In the genomic region with DNA sequence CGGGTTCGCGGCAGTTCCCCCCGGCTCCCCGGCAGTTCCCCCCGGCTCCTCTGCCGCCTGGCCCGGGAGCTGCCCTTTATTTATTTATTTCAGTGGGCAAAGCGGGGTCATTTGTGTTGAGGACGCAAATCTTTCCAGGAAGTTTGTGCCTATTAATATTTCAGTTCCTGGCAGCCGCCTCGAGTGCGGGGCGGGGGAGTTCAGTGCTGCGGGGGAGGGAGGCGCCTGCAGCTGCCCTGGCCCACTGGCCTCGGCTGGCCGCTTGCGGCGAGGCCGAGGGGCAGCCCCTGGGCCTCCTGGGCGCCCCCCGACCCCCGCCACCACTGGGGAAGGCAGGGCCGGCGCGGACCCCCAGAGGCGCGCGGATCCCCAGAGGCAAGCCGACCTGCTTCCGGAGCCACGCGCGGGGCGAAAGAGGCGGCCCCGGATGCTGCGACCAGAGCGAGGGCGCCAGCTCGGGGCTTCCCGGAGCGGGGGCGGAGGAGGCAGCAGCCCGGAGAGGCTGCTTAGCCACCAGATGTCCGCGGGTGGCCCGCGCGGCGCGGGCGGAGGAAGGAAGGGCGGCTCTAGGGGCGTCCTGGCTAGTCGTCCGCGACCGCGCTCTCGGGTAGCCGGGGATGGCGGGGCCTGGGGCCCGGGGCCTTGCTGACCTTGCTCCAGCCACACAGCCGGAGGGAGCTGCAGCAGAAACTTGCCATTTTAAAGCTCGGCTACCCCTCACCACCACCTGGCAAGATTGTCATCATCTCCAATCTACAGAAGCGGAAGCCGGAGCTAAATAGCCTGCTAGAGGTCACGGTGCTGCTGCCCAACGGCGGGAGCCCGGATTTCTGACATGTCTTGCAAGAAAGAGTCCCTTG, we compare ENCODE assay signal across 8 cellular contexts. TPM values are rescaled to one million over a fixed set of nuclear protein-coding genes. Genes with fewer than 3 reads are reported as not detected.
A peak's percentile ranks its signal among the peaks of the same experiment; 100 is the strongest.
DNase-seq lines count a peak whose midpoint lies in the region; ATAC-seq, FAIRE-seq and TF ChIP-seq lines count a peak whose summit lies in the region.

No MANE protein-coding gene starts in this region.

- no peaks in the 10 kb centered on the region for H3K9me3 ChIP-seq in SJSA1 (replicated peaks)
- H3K9me3 ChIP-seq in cardiac muscle cell (ENCODE audit: low read depth) = no peaks in the 10 kb centered on the region

- H3K4me3 ChIP-seq in SJSA1 (peak overlapping the region; percentile 49), cardiac muscle cell (peak overlapping the region; percentile 61)

- H3K27ac Mint-ChIP-seq in activated naive CD8-positive, alpha-beta T cell treated with anti-CD3 and anti-CD28 coated beads, Interleukin-2, amount 50 U/mL, for 24 hours = no peak overlapping the region

- H3K27me3 ChIP-seq in SJSA1 (replicated peaks) (no peaks in the 10 kb centered on the region), cardiac muscle cell (no peaks in the 10 kb centered on the region)

- H3K27me3 Mint-ChIP-seq in activated naive CD8-positive, alpha-beta T cell treated with anti-CD3 and anti-CD28 coated beads, Interleukin-2, amount 50 U/mL, for 24 hours = no peaks in the 10 kb centered on the region

- H3K4me1 ChIP-seq in SJSA1 (replicated peaks) (peaks cover 45% of the 10 kb centered on the region), cardiac muscle cell (ENCODE audit: low read depth) (peaks cover 11% of the 10 kb centered on the region)

- H3K9me3 Mint-ChIP-seq in activated naive CD8-positive, alpha-beta T cell treated with anti-CD3 and anti-CD28 coated beads, Interleukin-2, amount 50 U/mL, for 24 hours = no peaks in the 10 kb centered on the region

- peaks cover 25% of the 10 kb centered on the region for H3K4me1 Mint-ChIP-seq in activated naive CD8-positive, alpha-beta T cell treated with anti-CD3 and anti-CD28 coated beads, Interleukin-2, amount 50 U/mL, for 24 hours

- no peak for TF ChIP-seq CTCF in cardiac muscle cell (IDR thresholded peaks at IDR 0.05; ENCODE audit: low read depth, low read length)

- FAIRE-seq in urothelium cell line (lab: Jason Lieb, UNC) = no peak

- ATAC-seq in GM19455 (IDR thresholded peaks at IDR 0.05; ENCODE audit: unreplicated experiment) (peak; percentile 71), HG03565 (IDR thresholded peaks at IDR 0.05; ENCODE audit: unreplicated experiment) (peak; percentile 72)
- peak; percentile 77 for ATAC-seq in activated naive CD8-positive, alpha-beta T cell treated with anti-CD3 and anti-CD28 coated beads, Interleukin-2, amount 50 U/mL, for 24 hours

- peak overlapping the region; percentile 83 for H3K4me3 Mint-ChIP-seq in activated naive CD8-positive, alpha-beta T cell treated with anti-CD3 and anti-CD28 coated beads, Interleukin-2, amount 50 U/mL, for 24 hours

- peak; percentile 67 for DNase-seq in DMS 273 treated with DMSO at 0.1 percent for 48 hours (lab: John Stamatoyannopoulos, UW)
- peak; percentile 70 to 83 for DNase-seq in SJSA1 (ENCODE audit: low read depth in 1 of 2, low spot score in 2 of 2)
- peak; percentile 77 for DNase-seq in activated naive CD8-positive, alpha-beta T cell treated with anti-CD3 and anti-CD28 coated beads, Interleukin-2, amount 50 U/mL, for 24 hours
- peak; percentile 69 to 70 for DNase-seq in cardiac muscle cell (ENCODE audit: low read depth in 1 of 2, low spot score in 1 of 2)
- DNase-seq in pons (ENCODE audit: low spot score) = peak; percentile 50
- DNase-seq in urothelium cell line (ENCODE audit: low spot score) = peak; percentile 76

- H3K27ac ChIP-seq in SJSA1 (peak overlapping the region; percentile 85), cardiac muscle cell (peak overlapping the region; percentile 68)

- no peaks in the 10 kb centered on the region for H3K36me3 ChIP-seq in SJSA1
- H3K36me3 ChIP-seq in cardiac muscle cell = no peaks in the 10 kb centered on the region

- no peaks in the 10 kb centered on the region for H3K36me3 Mint-ChIP-seq in activated naive CD8-positive, alpha-beta T cell treated with anti-CD3 and anti-CD28 coated beads, Interleukin-2, amount 50 U/mL, for 24 hours (ENCODE audit: low read depth)

RNA-seq across cellular contexts. Expression of a gene that starts 48.0 kb away (rescaled TPM):
- total RNA-seq in SJSA1 (2014; rRNA removed; shearing (Covaris generic)) = 310 and 399 TPM in 2 replicates
- total RNA-seq in cardiac muscle cell = 439 and 725 TPM in 2 replicates
- polyA plus RNA-seq in cardiac muscle cell = 837 and 907 TPM in 2 replicates

Comparison
In these comparisons a context has a peak if more than half of its experiments do, and no peak if none do; other contexts are left out.
1. Peak in every context shown above with its lines: DNase-seq, ATAC-seq, H3K4me3 ChIP-seq and H3K27ac ChIP-seq.